Comparison of ENCODE assay signal across 8 cellular contexts in the genomic region with DNA sequence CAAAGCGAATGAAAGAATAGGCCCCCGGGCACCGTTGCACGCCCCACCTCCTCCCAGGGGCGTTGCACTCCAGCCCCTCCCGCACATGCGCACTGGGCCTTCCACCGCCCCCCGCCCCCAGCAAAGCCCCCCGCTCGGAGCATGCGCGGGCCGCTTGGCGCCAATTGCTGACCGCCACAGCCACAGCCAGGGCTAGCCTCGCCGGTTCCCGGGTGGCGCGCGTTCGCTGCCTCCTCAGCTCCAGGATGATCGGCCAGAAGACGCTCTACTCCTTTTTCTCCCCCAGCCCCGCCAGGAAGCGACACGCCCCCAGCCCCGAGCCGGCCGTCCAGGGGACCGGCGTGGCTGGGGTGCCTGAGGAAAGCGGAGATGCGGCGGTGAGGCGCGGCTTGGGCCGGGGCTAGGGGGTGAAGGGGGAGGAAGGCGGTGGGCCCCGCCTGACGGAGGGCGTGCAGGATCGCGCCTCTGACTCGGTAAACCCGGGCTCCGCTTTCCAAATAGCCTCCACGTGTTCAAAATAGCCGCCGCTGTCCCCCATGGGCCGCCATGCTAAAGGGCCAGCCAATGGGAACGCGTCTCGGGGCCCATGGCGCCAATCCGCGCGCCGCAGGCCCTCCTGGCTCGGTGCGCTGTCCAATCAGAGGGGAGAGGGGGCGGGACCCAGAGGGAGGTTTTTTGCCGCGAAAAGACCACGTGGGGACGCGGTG. TPM values are rescaled to one million over a fixed set of nuclear protein-coding genes. Genes with fewer than 3 reads are reported as not detected.
DNase-seq lines count a peak whose midpoint lies in the region; ATAC-seq lines count a peak whose summit lies in the region.

A gene (plus strand): TSS at position 163 of the 707 bp plus-strand sequence. CDS start 83 bp downstream, at position 246.

- DNase-seq in C1 segment of cervical spinal cord (lab: John Stamatoyannopoulos, UW): peak; percentile 79 to 97 (median 94)
- peak; percentile 85 for DNase-seq in NCI-H748 treated with DMSO at 0.1 percent for 48 hours (lab: John Stamatoyannopoulos, UW)
- DNase-seq in activated CD4-positive, alpha-beta T cell treated with anti-CD3 and anti-CD28 coated beads, Interleukin-2, amount 50 U/mL, for 1 hour: peak; percentile 96
- DNase-seq in cortex of kidney (lab: John Stamatoyannopoulos, UW): peak; percentile 48
- DNase-seq in left lobe of liver (ENCODE audit: low spot score): peak; percentile 98
- DNase-seq in stimulated activated CD4-positive, alpha-beta T cell treated with anti-CD3 and anti-CD28 coated beads, Interleukin-2, amount 100 ng/mL, for 24 hours: peak; percentile 97 to 99

- ATAC-seq in GM19395 (IDR thresholded peaks at IDR 0.05; ENCODE audit: unreplicated experiment) (peak; percentile 80), HG03558 (IDR thresholded peaks at IDR 0.05; ENCODE audit: extremely low read depth, unreplicated experiment) (peak; percentile 85), left lobe of liver (peak; percentile 87)

RNA-seq across cellular contexts. Expression of the gene that starts here (rescaled TPM):
- 17.2 TPM for total RNA-seq in left lobe of liver

Comparison
In these comparisons a context has a peak if more than half of its experiments do, and no peak if none do; other contexts are left out.
1. Peak in every context shown above with its lines: DNase-seq and ATAC-seq.
2. DNase-seq: peak in every context shown above with its lines; median percentile 98 in left lobe of liver; 98 in stimulated activated CD4-positive, alpha-beta T cell treated with anti-CD3 and anti-CD28 coated beads, Interleukin-2, amount 100 ng/mL, for 24 hours; 96 in activated CD4-positive, alpha-beta T cell treated with anti-CD3 and anti-CD28 coated beads, Interleukin-2, amount 50 U/mL, for 1 hour; 94 in C1 segment of cervical spinal cord; 85 in NCI-H748 treated with DMSO at 0.1 percent for 48 hours; 48 in cortex of kidney.